In the genomic region with DNA sequence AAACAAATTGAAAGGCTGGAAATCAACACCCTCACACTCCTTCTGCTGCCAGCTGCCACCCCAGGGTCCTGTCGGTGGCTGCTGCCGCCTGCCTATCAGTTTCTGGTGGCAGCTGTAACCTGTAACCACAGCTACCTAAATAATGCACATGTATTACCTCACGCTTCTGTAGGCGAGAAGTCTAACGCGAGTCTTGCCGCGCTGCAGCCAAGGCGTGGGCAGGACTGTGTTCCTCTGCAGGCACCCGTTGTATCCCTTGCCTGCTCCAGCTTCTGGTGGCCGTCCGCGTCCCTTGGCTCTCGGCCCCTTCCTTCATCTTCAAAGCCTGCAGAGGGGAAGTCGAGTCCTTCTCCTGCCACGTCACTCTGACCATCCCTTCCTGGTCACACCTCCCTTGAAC, we compare ENCODE assay signal across 26 cellular contexts. TPM values are rescaled to one million over a fixed set of nuclear protein-coding genes. Genes with fewer than 3 reads are reported as not detected.
"Had no signal": no experiment of that assay in that cellular context is flagged by ENCODE, and none has a peak within 500 bp of the region (broad histone marks: within the 10 kb centered on the region; RNA-seq: fewer than 3 reads in every experiment).

No MANE protein-coding gene starts in this region.

- H3K36me3 ChIP-seq: neural progenitor cell had no signal

- ATAC-seq: body of pancreas; left lobe of liver; stimulated activated memory B cell treated with anti-CD40 and anti-IgM and Interleukin-4, amounts not matched to agents 10 μg/mL and 1 μg/mL and 100 μg/mL, for 72 hours; WTC11 had no signal

- H3K27me3 Mint-ChIP-seq: activated T-cell treated with anti-CD3 and anti-CD28 coated beads, Interleukin-2, amount 50 U/mL, for 24 hours; naive B cell; stimulated activated memory B cell treated with anti-CD40 and anti-IgM and Interleukin-4, amounts not matched to agents 10 μg/mL and 1 μg/mL and 100 μg/mL, for 72 hours had no signal

- H3K27ac ChIP-seq: body of pancreas, neural progenitor cell, transverse colon had no signal

- H3K9me3 ChIP-seq: body of pancreas, sigmoid colon, transverse colon had no signal

- H3K4me1 ChIP-seq: body of pancreas, neural progenitor cell, transverse colon had no signal

- H3K9me3 Mint-ChIP-seq: activated T-cell treated with anti-CD3 and anti-CD28 coated beads, Interleukin-2, amount 50 U/mL, for 24 hours; activated T-helper 2 cell treated with anti-CD3 and anti-CD28 coated beads, Interferon-gamma antibody, Interleukin-2, Interleukin-4, amounts not matched to agents 10 μg/mL and 5 μg/mL and 100 μg/mL, durations not matched to agents 14 hours and 24 hours and 36 hours; naive B cell; neural progenitor cell; stimulated activated memory B cell treated with anti-CD40 and anti-IgM and Interleukin-4, amounts not matched to agents 10 μg/mL and 1 μg/mL and 100 μg/mL, for 72 hours; WTC11 had no signal

- H3K4me3 ChIP-seq: body of pancreas, lung, neural progenitor cell, sigmoid colon, smooth muscle cell, transverse colon had no signal

- DNase-seq: activated naive CD4-positive, alpha-beta T cell treated with anti-CD3 and anti-CD28 coated beads, Interleukin-2, amount 50 U/mL, for 16 hours; activated T-cell treated with anti-CD3 and anti-CD28 coated beads, Interleukin-2, amount 50 U/mL, for 24 hours; anterior cingulate cortex; body of pancreas; dermis blood vessel endothelial cell; effector CD8-positive, alpha-beta T cell; foreskin melanocyte; naive B cell; posterior cingulate gyrus; sigmoid colon; stimulated activated CD4-positive, alpha-beta T cell treated with anti-CD3 and anti-CD28 coated beads, Interleukin-15, amount 100 ng/mL, for 24 hours; transverse colon had no signal

- H3K4me1 Mint-ChIP-seq: WTC11 had no signal

- H3K4me3 Mint-ChIP-seq: activated T-cell treated with anti-CD3 and anti-CD28 coated beads, Interleukin-2, amount 50 U/mL, for 24 hours; naive B cell; neural progenitor cell; stimulated activated memory B cell treated with anti-CD40 and anti-IgM and Interleukin-4, amounts not matched to agents 10 μg/mL and 1 μg/mL and 100 μg/mL, for 72 hours; WTC11 had no signal

- H3K27ac Mint-ChIP-seq: activated T-cell treated with anti-CD3 and anti-CD28 coated beads, Interleukin-2, amount 50 U/mL, for 24 hours; activated T-helper 2 cell treated with anti-CD3 and anti-CD28 coated beads, Interferon-gamma antibody, Interleukin-2, Interleukin-4, amounts not matched to agents 10 μg/mL and 5 μg/mL and 100 μg/mL, durations not matched to agents 14 hours and 24 hours and 36 hours; neural progenitor cell; stimulated activated memory B cell treated with anti-CD40 and anti-IgM and Interleukin-4, amounts not matched to agents 10 μg/mL and 1 μg/mL and 100 μg/mL, for 72 hours; WTC11 had no signal

- H3K27me3 ChIP-seq: body of pancreas, neural progenitor cell, sigmoid colon, transverse colon had no signal

RNA-seq across cellular contexts. Expression of a gene that starts 59.5 kb away (rescaled TPM):
- total RNA-seq: body of pancreas, cardiac septum, dermis blood vessel endothelial cell, endothelial cell of umbilical vein, kidney epithelial cell, lung, mesenteric fat pad, omental fat pad, renal cortical epithelial cell, sigmoid colon, smooth muscle cell, temporal lobe, transverse colon had no signal
